In genomic region chr10:120456143-120456625, GRCh38 we compare ENCODE assay signal across 10 cellular contexts. TPM values are rescaled to one million over a fixed set of nuclear protein-coding genes. Genes with fewer than 3 reads are reported as not detected.
A peak's percentile ranks its signal among the peaks of the same experiment; 100 is the strongest.
DNase-seq lines count a peak whose midpoint lies in the region; ATAC-seq and TF ChIP-seq lines count a peak whose summit lies in the region.
"Had no signal": no experiment of that assay in that cellular context is flagged by ENCODE, and none has a peak within 500 bp of the region (broad histone marks: within the 10 kb centered on the region; RNA-seq: fewer than 3 reads in every experiment).

No MANE protein-coding gene starts in this region.

- 4 to 10% (median 9%) methylated on average over 15 to 16 of the region's 16 CpGs for WGBS in stomach, 5 donors

- H3K4me3 ChIP-seq in stomach, result peak overlapping the region; percentile 49 to 52 (median 50)

- H3K27me3 Mint-ChIP-seq in activated naive CD8-positive, alpha-beta T cell treated with anti-CD3 and anti-CD28 coated beads, Interleukin-2, amount 10 ng/mL, durations not matched to agents 7 days and 5 days, result peaks cover 47% of the 10 kb centered on the region

- peak overlapping the region; percentile 61 for H3K4me3 Mint-ChIP-seq in activated naive CD8-positive, alpha-beta T cell treated with anti-CD3 and anti-CD28 coated beads, Interleukin-2, amount 10 ng/mL, durations not matched to agents 7 days and 5 days

- no peaks in the 10 kb centered on the region for H3K4me1 Mint-ChIP-seq in activated naive CD8-positive, alpha-beta T cell treated with anti-CD3 and anti-CD28 coated beads, Interleukin-2, amount 10 ng/mL, durations not matched to agents 7 days and 5 days

- no peak for TF ChIP-seq POLR2A in stomach (IDR thresholded peaks at IDR 0.05)

- no peaks in the 10 kb centered on the region for H3K9me3 Mint-ChIP-seq in activated naive CD8-positive, alpha-beta T cell treated with anti-CD3 and anti-CD28 coated beads, Interleukin-2, amount 10 ng/mL, durations not matched to agents 7 days and 5 days

- H3K36me3 Mint-ChIP-seq in activated naive CD8-positive, alpha-beta T cell treated with anti-CD3 and anti-CD28 coated beads, Interleukin-2, amount 10 ng/mL, durations not matched to agents 7 days and 5 days, result no peaks in the 10 kb centered on the region

- peak; percentile 28 for DNase-seq in DMS79 treated with DMSO at 0.1 percent for 48 hours (lab: John Stamatoyannopoulos, UW)
- no peak for DNase-seq in DMS79 (lab: John Stamatoyannopoulos, UW)
- no peak for DNase-seq in activated naive CD8-positive, alpha-beta T cell treated with anti-CD3 and anti-CD28 coated beads, Interleukin-2, amount 10 ng/mL, durations not matched to agents 7 days and 5 days
- DNase-seq in islet precursor cell, result peak; percentile 58
- no peak for DNase-seq in stomach
- no peak for DNase-seq in LoVo (ENCODE audit: low spot score)
- DNase-seq: foreskin keratinocyte had no signal

- POLR2A ChIA-PET in activated naive CD8-positive, alpha-beta T cell treated with anti-CD3 and anti-CD28 coated beads, Interleukin-2, amount 10 ng/mL, durations not matched to agents 7 days and 5 days (lab: Charles Lee), result interaction anchor here (0.8 kb wide), 1 partner anchor 8 kb away, joined by 3 read pairs; no protein-coding TSS in a partner anchor

- no peak for TF ChIP-seq CTCF in stomach (IDR thresholded peaks at IDR 0.05)

- intact Hi-C loops in stomach (cut with DNase I; ENCODE audit: low total_unique reads), result no loop called here

- H3K9me3 ChIP-seq in stomach, result no peaks in the 10 kb centered on the region

- H3K27ac Mint-ChIP-seq in activated naive CD8-positive, alpha-beta T cell treated with anti-CD3 and anti-CD28 coated beads, Interleukin-2, amount 10 ng/mL, durations not matched to agents 7 days and 5 days, result no peak overlapping the region

- TF ChIP-seq EP300 in stomach (IDR thresholded peaks at IDR 0.05), result no peak

- no peak for ATAC-seq in activated naive CD8-positive, alpha-beta T cell treated with anti-CD3 and anti-CD28 coated beads, Interleukin-2, amount 10 ng/mL, durations not matched to agents 7 days and 5 days (ENCODE audit: low read depth)
- ATAC-seq in GM21515 (IDR thresholded peaks at IDR 0.05; ENCODE audit: unreplicated experiment) (no peak), HG02852 (IDR thresholded peaks at IDR 0.05; ENCODE audit: unreplicated experiment) (no peak)

- peaks cover 0 to 57% (median 29%) of the 10 kb centered on the region in 3 donors for H3K27me3 ChIP-seq in stomach

- H3K36me3 ChIP-seq in stomach, result no peaks in the 10 kb centered on the region

- peaks cover 15 to 19% (median 17%) of the 10 kb centered on the region in 4 donors for H3K4me1 ChIP-seq in stomach
- H3K4me1 ChIP-seq: foreskin keratinocyte had no signal

- no peak overlapping the region for H3K27ac ChIP-seq in stomach
- H3K27ac ChIP-seq: 22Rv1, foreskin keratinocyte had no signal

RNA-seq across cellular contexts. Expression of gene PLPP4, which starts 0.8 kb away (rescaled TPM):
- total RNA-seq in activated naive CD8-positive, alpha-beta T cell treated with anti-CD3 and anti-CD28 coated beads, Interleukin-2, amount 10 ng/mL, durations not matched to agents 7 days and 5 days, result not detected
- not detected for total RNA-seq in stomach
- polyA plus RNA-seq in stomach, result not detected

Comparison
In these comparisons a context has a peak if more than half of its experiments do, and no peak if none do; other contexts are left out.
1. DNase-seq: peak in DMS79 treated with DMSO at 0.1 percent for 48 hours (single experiment) and islet precursor cell (single experiment); none in DMS79 (single experiment), activated naive CD8-positive, alpha-beta T cell treated with anti-CD3 and anti-CD28 coated beads, Interleukin-2, amount 10 ng/mL, durations not matched to agents 7 days and 5 days (single experiment), stomach (single experiment) and LoVo (single experiment).